ENCODE assay signal across 21 cellular contexts in genomic region chr7:20647051-20647450, GRCh38. TPM values are rescaled to one million over a fixed set of nuclear protein-coding genes. Genes with fewer than 3 reads are reported as not detected.
"Had no signal": no experiment of that assay in that cellular context is flagged by ENCODE, and none has a peak within 500 bp of the region (broad histone marks: within the 10 kb centered on the region; RNA-seq: fewer than 3 reads in every experiment).

No MANE protein-coding gene starts in this region.

- H3K27ac Mint-ChIP-seq: activated CD8-positive, alpha-beta memory T cell treated with anti-CD3 and anti-CD28 coated beads, Interleukin-2, amount 10 ng/mL, durations not matched to agents 7 days and 5 days; activated T-helper 17 cell treated with anti-CD3 and anti-CD28 coated beads, Interleukin-2, amount 50 U/mL, for 72 hours; immature natural killer cell; naive thymus-derived CD4-positive, alpha-beta T cell; neural progenitor cell; progenitor cell of endocrine pancreas; stimulated activated naive CD8-positive, alpha-beta T cell treated with anti-CD3 and anti-CD28 coated beads, Interleukin-15, amount 100 ng/mL, for 72 hours; type B pancreatic cell had no signal

- H3K9me3 ChIP-seq: mucosa of descending colon, SJSA1, testis had no signal

- H3K9me3 Mint-ChIP-seq: activated T-helper 17 cell treated with anti-CD3 and anti-CD28 coated beads, Interleukin-2, amount 50 U/mL, for 72 hours; neural progenitor cell; type B pancreatic cell had no signal

- H2AFZ ChIP-seq: neural progenitor cell had no signal

- H3K4me3 ChIP-seq: mucosa of descending colon, neural progenitor cell, SJSA1, skin epidermis, testis had no signal

- DNase-seq: activated CD4-positive, alpha-beta T cell treated with anti-CD3 and anti-CD28 coated beads, Interleukin-2, amount 50 U/mL, for 48 hours; activated CD8-positive, alpha-beta memory T cell treated with anti-CD3 and anti-CD28 coated beads, Interleukin-2, amount 10 ng/mL, durations not matched to agents 7 days and 5 days; activated naive CD4-positive, alpha-beta T cell treated with Interleukin-2 at 50 U/mL for 16 hours; immature natural killer cell; left ventricle myocardium superior; mucosa of descending colon; naive thymus-derived CD4-positive, alpha-beta T cell; right cardiac atrium; stimulated activated CD4-positive, alpha-beta T cell treated with anti-CD3 and anti-CD28 coated beads, Interleukin-15, amount 100 ng/mL, for 24 hours; stimulated activated CD4-positive, alpha-beta T cell treated with anti-CD3 and anti-CD28 coated beads, Interleukin-4, amount 100 ng/mL, for 1 hour; stimulated activated naive CD8-positive, alpha-beta T cell treated with anti-CD3 and anti-CD28 coated beads, Interleukin-15, amount 100 ng/mL, for 72 hours; testis had no signal

- H3K27ac ChIP-seq: neural progenitor cell, SJSA1, skin epidermis had no signal

- H3K4me1 Mint-ChIP-seq: activated CD8-positive, alpha-beta memory T cell treated with anti-CD3 and anti-CD28 coated beads, Interleukin-2, amount 10 ng/mL, durations not matched to agents 7 days and 5 days; activated T-helper 17 cell treated with anti-CD3 and anti-CD28 coated beads, Interleukin-2, amount 50 U/mL, for 72 hours; immature natural killer cell; naive thymus-derived CD4-positive, alpha-beta T cell; stimulated activated naive CD8-positive, alpha-beta T cell treated with anti-CD3 and anti-CD28 coated beads, Interleukin-15, amount 100 ng/mL, for 72 hours had no signal

- H3K27me3 ChIP-seq: neural progenitor cell, SJSA1, testis had no signal

- H3K9ac ChIP-seq: neural progenitor cell had no signal

- H3K4me1 ChIP-seq: SJSA1, testis had no signal

- H3K27me3 Mint-ChIP-seq: activated CD8-positive, alpha-beta memory T cell treated with anti-CD3 and anti-CD28 coated beads, Interleukin-2, amount 10 ng/mL, durations not matched to agents 7 days and 5 days; progenitor cell of endocrine pancreas had no signal

- ATAC-seq: activated CD8-positive, alpha-beta memory T cell treated with anti-CD3 and anti-CD28 coated beads, Interleukin-2, amount 10 ng/mL, durations not matched to agents 7 days and 5 days; activated T-helper 17 cell treated with anti-CD3 and anti-CD28 coated beads, Interleukin-2, amount 50 U/mL, for 72 hours; left ventricle myocardium superior; mucosa of descending colon; naive thymus-derived CD4-positive, alpha-beta T cell; right cardiac atrium; stimulated activated naive CD8-positive, alpha-beta T cell treated with anti-CD3 and anti-CD28 coated beads, Interleukin-15, amount 100 ng/mL, for 72 hours had no signal

- H3K4me3 Mint-ChIP-seq: activated CD8-positive, alpha-beta memory T cell treated with anti-CD3 and anti-CD28 coated beads, Interleukin-2, amount 10 ng/mL, durations not matched to agents 7 days and 5 days; activated T-helper 17 cell treated with anti-CD3 and anti-CD28 coated beads, Interleukin-2, amount 50 U/mL, for 72 hours; immature natural killer cell; naive thymus-derived CD4-positive, alpha-beta T cell; neural progenitor cell; stimulated activated naive CD8-positive, alpha-beta T cell treated with anti-CD3 and anti-CD28 coated beads, Interleukin-15, amount 100 ng/mL, for 72 hours; type B pancreatic cell had no signal

- H3K4me2 ChIP-seq: neural progenitor cell had no signal

- H3K36me3 ChIP-seq: neural progenitor cell, SJSA1 had no signal

- H3K36me3 Mint-ChIP-seq: activated CD8-positive, alpha-beta memory T cell treated with anti-CD3 and anti-CD28 coated beads, Interleukin-2, amount 10 ng/mL, durations not matched to agents 7 days and 5 days; naive thymus-derived CD4-positive, alpha-beta T cell; neural progenitor cell; type B pancreatic cell had no signal

RNA-seq across cellular contexts. Expression of gene ABCB5, which starts 31.6 kb away (rescaled TPM):
- total RNA-seq: activated CD8-positive, alpha-beta memory T cell treated with anti-CD3 and anti-CD28 coated beads, Interleukin-2, amount 10 ng/mL, durations not matched to agents 7 days and 5 days; activated T-helper 17 cell treated with anti-CD3 and anti-CD28 coated beads, Interleukin-2, amount 50 U/mL, for 72 hours; cardiac septum; epithelial cell of proximal tubule; left ventricle myocardium superior; naive thymus-derived CD4-positive, alpha-beta T cell; progenitor cell of endocrine pancreas; right cardiac atrium; SJSA1; T-helper 2 cell treated with Interferon-gamma antibody and Interleukin-4, amounts not matched to agents 100 ng/mL and 5 ng/mL, for 36 hours had no signal
- polyA plus RNA-seq: naive thymus-derived CD4-positive, alpha-beta T cell; right cardiac atrium had no signal
